1 cellular context compared by ENCODE assay signal in genomic region chr17:35063514-35064223, GRCh38.
TF ChIP-seq lines count a peak whose summit lies in the region.

A gene with protein sequence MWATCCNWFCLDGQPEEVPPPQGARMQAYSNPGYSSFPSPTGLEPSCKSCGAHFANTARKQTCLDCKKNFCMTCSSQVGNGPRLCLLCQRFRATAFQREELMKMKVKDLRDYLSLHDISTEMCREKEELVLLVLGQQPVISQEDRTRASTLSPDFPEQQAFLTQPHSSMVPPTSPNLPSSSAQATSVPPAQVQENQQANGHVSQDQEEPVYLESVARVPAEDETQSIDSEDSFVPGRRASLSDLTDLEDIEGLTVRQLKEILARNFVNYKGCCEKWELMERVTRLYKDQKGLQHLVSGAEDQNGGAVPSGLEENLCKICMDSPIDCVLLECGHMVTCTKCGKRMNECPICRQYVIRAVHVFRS (minus strand): TSS chr17:35063707. CDS start chr17:35026553, 37,154 bp downstream.

TF ChIP-seq in HepG2, 621 proteins besides CTCF, POLR2A, EP300 and RAD21 (continued from another document and continues in another):
- TF ChIP-seq ATF2 (CRISPR knock-in tag; IDR thresholded peaks at IDR 0.05), result peak; percentile 97
- peak; percentile 46; the same call in 1 of the 2 replicates for TF ChIP-seq YEATS2 (CRISPR knock-in tag; IDR thresholded peaks at IDR 0.05; ENCODE audit: borderline replicate concordance)
- 0 out of 2 replicates have a peak, but pooled peaks have one; percentile 28 for TF ChIP-seq ZNF451 (CRISPR knock-in tag; IDR thresholded peaks at IDR 0.05)
- TF ChIP-seq FOXA1 (IDR thresholded peaks at IDR 0.05), result no peak
- TF ChIP-seq FOXA1 (CRISPR knock-in tag; IDR thresholded peaks at IDR 0.05), result peak; percentile 92
- no peak for TF ChIP-seq TBP (CRISPR knock-in tag; IDR thresholded peaks at IDR 0.05)
- peak; percentile 91 for TF ChIP-seq NFE2 (CRISPR knock-in tag; IDR thresholded peaks at IDR 0.05)
- TF ChIP-seq ZNF784 (CRISPR knock-in tag; IDR thresholded peaks at IDR 0.05; ENCODE audit: borderline replicate concordance), result peak; percentile 57; the same call in 1 of the 2 replicates
- peak; percentile 78 for TF ChIP-seq YY1 (IDR thresholded peaks at IDR 0.05; ENCODE audit: insufficient read depth, insufficient replicate concordance, low read depth, low read length)
- TF ChIP-seq, protein P1, sequence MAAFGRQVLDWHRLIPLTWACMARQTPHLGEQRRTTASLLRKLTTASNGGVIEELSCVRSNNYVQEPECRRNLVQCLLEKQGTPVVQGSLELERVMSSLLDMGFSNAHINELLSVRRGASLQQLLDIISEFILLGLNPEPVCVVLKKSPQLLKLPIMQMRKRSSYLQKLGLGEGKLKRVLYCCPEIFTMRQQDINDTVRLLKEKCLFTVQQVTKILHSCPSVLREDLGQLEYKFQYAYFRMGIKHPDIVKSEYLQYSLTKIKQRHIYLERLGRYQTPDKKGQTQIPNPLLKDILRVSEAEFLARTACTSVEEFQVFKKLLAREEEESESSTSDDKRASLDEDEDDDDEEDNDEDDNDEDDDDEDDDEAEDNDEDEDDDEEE (CRISPR knock-in tag; IDR thresholded peaks at IDR 0.05), result no peak
- TF ChIP-seq ARNTL (CRISPR knock-in tag; IDR thresholded peaks at IDR 0.05), result peak; percentile 59
- peak; percentile 54; the same call in 1 of the 2 replicates for TF ChIP-seq HMG20A (CRISPR knock-in tag; IDR thresholded peaks at IDR 0.05; ENCODE audit: borderline replicate concordance)
- TF ChIP-seq ATF1 (CRISPR knock-in tag; IDR thresholded peaks at IDR 0.05), result peak; percentile 58; the same call in 1 of the 2 replicates
- TF ChIP-seq, protein P2, sequence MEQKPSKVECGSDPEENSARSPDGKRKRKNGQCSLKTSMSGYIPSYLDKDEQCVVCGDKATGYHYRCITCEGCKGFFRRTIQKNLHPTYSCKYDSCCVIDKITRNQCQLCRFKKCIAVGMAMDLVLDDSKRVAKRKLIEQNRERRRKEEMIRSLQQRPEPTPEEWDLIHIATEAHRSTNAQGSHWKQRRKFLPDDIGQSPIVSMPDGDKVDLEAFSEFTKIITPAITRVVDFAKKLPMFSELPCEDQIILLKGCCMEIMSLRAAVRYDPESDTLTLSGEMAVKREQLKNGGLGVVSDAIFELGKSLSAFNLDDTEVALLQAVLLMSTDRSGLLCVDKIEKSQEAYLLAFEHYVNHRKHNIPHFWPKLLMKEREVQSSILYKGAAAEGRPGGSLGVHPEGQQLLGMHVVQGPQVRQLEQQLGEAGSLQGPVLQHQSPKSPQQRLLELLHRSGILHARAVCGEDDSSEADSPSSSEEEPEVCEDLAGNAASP (CRISPR knock-in tag; IDR thresholded peaks at IDR 0.05; ENCODE audit: borderline replicate concordance), result 0 out of 2 replicates have a peak, but pooled peaks have one; percentile 34
- peak; percentile 98 for TF ChIP-seq FOSL2 (CRISPR knock-in tag; IDR thresholded peaks at IDR 0.05)
- TF ChIP-seq KMT2A (CRISPR knock-in tag; IDR thresholded peaks at IDR 0.05), result peak; percentile 77; the same call in 1 of the 2 replicates
- peak; percentile 92 for TF ChIP-seq ZNF788 (CRISPR knock-in tag; IDR thresholded peaks at IDR 0.05; ENCODE audit: borderline replicate concordance)
- peak; percentile 93 for TF ChIP-seq NFE2L2 (IDR thresholded peaks at IDR 0.05; ENCODE audit: low read length)
- TF ChIP-seq NFRKB (IDR thresholded peaks at IDR 0.05), result peak; percentile 39; the same call in 1 of the 2 replicates
- TF ChIP-seq ZNF235 (CRISPR knock-in tag; IDR thresholded peaks at IDR 0.05; ENCODE audit: borderline replicate concordance), result no peak
- peak; percentile 57; the same call in 1 of the 2 replicates for TF ChIP-seq ZNF12 (CRISPR knock-in tag; IDR thresholded peaks at IDR 0.05)
- no peak for TF ChIP-seq ZNF101 (CRISPR knock-in tag; IDR thresholded peaks at IDR 0.05; ENCODE audit: borderline replicate concordance, low read depth)
- TF ChIP-seq, protein P3, sequence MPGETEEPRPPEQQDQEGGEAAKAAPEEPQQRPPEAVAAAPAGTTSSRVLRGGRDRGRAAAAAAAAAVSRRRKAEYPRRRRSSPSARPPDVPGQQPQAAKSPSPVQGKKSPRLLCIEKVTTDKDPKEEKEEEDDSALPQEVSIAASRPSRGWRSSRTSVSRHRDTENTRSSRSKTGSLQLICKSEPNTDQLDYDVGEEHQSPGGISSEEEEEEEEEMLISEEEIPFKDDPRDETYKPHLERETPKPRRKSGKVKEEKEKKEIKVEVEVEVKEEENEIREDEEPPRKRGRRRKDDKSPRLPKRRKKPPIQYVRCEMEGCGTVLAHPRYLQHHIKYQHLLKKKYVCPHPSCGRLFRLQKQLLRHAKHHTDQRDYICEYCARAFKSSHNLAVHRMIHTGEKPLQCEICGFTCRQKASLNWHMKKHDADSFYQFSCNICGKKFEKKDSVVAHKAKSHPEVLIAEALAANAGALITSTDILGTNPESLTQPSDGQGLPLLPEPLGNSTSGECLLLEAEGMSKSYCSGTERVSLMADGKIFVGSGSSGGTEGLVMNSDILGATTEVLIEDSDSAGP (CRISPR knock-in tag; IDR thresholded peaks at IDR 0.05; ENCODE audit: borderline replicate concordance), result peak; percentile 54; the same call in 1 of the 2 replicates
- TF ChIP-seq, protein P4, sequence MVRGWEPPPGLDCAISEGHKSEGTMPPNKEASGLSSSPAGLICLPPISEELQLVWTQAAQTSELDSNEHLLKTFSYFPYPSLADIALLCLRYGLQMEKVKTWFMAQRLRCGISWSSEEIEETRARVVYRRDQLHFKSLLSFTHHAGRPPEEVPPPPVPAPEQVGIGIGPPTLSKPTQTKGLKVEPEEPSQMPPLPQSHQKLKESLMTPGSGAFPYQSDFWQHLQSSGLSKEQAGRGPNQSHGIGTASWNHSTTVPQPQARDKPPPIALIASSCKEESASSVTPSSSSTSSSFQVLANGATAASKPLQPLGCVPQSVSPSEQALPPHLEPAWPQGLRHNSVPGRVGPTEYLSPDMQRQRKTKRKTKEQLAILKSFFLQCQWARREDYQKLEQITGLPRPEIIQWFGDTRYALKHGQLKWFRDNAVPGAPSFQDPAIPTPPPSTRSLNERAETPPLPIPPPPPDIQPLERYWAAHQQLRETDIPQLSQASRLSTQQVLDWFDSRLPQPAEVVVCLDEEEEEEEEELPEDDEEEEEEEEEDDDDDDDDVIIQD (CRISPR knock-in tag; IDR thresholded peaks at IDR 0.05; ENCODE audit: low read depth), result peak; percentile 38; the same call in 1 of the 2 replicates
- peak; percentile 57; the same call in 1 of the 2 replicates for TF ChIP-seq ZMAT3 (CRISPR knock-in tag; conservative IDR thresholded peaks at IDR 0.05)
- peak; percentile 79 for TF ChIP-seq ARID3A (IDR thresholded peaks at IDR 0.05; ENCODE audit: low read depth, low read length)
- TF ChIP-seq, protein P5, sequence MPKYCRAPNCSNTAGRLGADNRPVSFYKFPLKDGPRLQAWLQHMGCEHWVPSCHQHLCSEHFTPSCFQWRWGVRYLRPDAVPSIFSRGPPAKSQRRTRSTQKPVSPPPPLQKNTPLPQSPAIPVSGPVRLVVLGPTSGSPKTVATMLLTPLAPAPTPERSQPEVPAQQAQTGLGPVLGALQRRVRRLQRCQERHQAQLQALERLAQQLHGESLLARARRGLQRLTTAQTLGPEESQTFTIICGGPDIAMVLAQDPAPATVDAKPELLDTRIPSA (CRISPR knock-in tag; IDR thresholded peaks at IDR 0.05; ENCODE audit: borderline replicate concordance), result no peak
- peak; percentile 81 for TF ChIP-seq ZNF503 (CRISPR knock-in tag; IDR thresholded peaks at IDR 0.05)
- peak; percentile 36; the same call in 1 of the 2 replicates for TF ChIP-seq GLI4 (CRISPR knock-in tag; IDR thresholded peaks at IDR 0.05; ENCODE audit: borderline replicate concordance)
- TF ChIP-seq BRCA1 (CRISPR knock-in tag; IDR thresholded peaks at IDR 0.05), result 0 out of 2 replicates have a peak, but pooled peaks have one; percentile 56
- peak; percentile 82 for TF ChIP-seq POLR2G (IDR thresholded peaks at IDR 0.05; ENCODE audit: low read depth, low read length)
- 0 out of 2 replicates have a peak, but pooled peaks have one; percentile 66 for TF ChIP-seq CBX5 (CRISPR knock-in tag; IDR thresholded peaks at IDR 0.05; ENCODE audit: borderline replicate concordance)
- TF ChIP-seq, protein P6, sequence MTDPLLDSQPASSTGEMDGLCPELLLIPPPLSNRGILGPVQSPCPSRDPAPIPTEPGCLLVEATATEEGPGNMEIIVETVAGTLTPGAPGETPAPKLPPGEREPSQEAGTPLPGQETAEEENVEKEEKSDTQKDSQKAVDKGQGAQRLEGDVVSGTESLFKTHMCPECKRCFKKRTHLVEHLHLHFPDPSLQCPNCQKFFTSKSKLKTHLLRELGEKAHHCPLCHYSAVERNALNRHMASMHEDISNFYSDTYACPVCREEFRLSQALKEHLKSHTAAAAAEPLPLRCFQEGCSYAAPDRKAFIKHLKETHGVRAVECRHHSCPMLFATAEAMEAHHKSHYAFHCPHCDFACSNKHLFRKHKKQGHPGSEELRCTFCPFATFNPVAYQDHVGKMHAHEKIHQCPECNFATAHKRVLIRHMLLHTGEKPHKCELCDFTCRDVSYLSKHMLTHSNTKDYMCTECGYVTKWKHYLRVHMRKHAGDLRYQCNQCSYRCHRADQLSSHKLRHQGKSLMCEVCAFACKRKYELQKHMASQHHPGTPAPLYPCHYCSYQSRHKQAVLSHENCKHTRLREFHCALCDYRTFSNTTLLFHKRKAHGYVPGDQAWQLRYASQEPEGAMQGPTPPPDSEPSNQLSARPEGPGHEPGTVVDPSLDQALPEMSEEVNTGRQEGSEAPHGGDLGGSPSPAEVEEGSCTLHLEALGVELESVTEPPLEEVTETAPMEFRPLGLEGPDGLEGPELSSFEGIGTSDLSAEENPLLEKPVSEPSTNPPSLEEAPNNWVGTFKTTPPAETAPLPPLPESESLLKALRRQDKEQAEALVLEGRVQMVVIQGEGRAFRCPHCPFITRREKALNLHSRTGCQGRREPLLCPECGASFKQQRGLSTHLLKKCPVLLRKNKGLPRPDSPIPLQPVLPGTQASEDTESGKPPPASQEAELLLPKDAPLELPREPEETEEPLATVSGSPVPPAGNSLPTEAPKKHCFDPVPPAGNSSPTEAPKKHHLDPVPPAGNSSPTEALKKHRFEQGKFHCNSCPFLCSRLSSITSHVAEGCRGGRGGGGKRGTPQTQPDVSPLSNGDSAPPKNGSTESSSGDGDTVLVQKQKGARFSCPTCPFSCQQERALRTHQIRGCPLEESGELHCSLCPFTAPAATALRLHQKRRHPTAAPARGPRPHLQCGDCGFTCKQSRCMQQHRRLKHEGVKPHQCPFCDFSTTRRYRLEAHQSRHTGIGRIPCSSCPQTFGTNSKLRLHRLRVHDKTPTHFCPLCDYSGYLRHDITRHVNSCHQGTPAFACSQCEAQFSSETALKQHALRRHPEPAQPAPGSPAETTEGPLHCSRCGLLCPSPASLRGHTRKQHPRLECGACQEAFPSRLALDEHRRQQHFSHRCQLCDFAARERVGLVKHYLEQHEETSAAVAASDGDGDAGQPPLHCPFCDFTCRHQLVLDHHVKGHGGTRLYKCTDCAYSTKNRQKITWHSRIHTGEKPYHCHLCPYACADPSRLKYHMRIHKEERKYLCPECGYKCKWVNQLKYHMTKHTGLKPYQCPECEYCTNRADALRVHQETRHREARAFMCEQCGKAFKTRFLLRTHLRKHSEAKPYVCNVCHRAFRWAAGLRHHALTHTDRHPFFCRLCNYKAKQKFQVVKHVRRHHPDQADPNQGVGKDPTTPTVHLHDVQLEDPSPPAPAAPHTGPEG (CRISPR knock-in tag; IDR thresholded peaks at IDR 0.05), result peak; percentile 78; the same call in 1 of the 2 replicates
- TF ChIP-seq GFI1 (CRISPR knock-in tag; IDR thresholded peaks at IDR 0.05; ENCODE audit: borderline replicate concordance), result peak; percentile 84
- peak; percentile 29; the same call in 1 of the 2 replicates for TF ChIP-seq SP5 (CRISPR knock-in tag; IDR thresholded peaks at IDR 0.05; ENCODE audit: borderline replicate concordance, low read depth)
- 0 out of 2 replicates have a peak, but pooled peaks have one; percentile 38 for TF ChIP-seq GATA4 (IDR thresholded peaks at IDR 0.05; ENCODE audit: borderline replicate concordance, low read depth)
